In genomic region chr3:4751057-4752051, GRCh38 we compare ENCODE assay signal across 8 cellular contexts.
DNase-seq lines count a peak whose midpoint lies in the region; ATAC-seq and TF ChIP-seq lines count a peak whose summit lies in the region.

No MANE protein-coding gene starts in this region.

- H3K4me1 Mint-ChIP-seq in stimulated activated naive CD8-positive, alpha-beta T cell treated with anti-CD3 and anti-CD28 coated beads, Interleukin-15, Interleukin-2, amounts not matched to agents 100 ng/mL and 50 ng/mL, for 24 hours (ENCODE audit: low read depth), result peaks cover 60% of the 10 kb centered on the region
- H3K4me1 Mint-ChIP-seq in activated naive CD8-positive, alpha-beta T cell treated with anti-CD3 and anti-CD28 coated beads, Interleukin-2, amount 10 ng/mL, durations not matched to agents 7 days and 5 days, result peaks cover 59% of the 10 kb centered on the region

- peaks cover 61% of the 10 kb centered on the region for H3K36me3 Mint-ChIP-seq in stimulated activated naive CD8-positive, alpha-beta T cell treated with anti-CD3 and anti-CD28 coated beads, Interleukin-15, Interleukin-2, amounts not matched to agents 100 ng/mL and 50 ng/mL, for 24 hours (ENCODE audit: low read depth)
- H3K36me3 Mint-ChIP-seq in activated naive CD8-positive, alpha-beta T cell treated with anti-CD3 and anti-CD28 coated beads, Interleukin-2, amount 10 ng/mL, durations not matched to agents 7 days and 5 days, result peaks cover 75% of the 10 kb centered on the region

- H3K4me3 Mint-ChIP-seq in stimulated activated naive CD8-positive, alpha-beta T cell treated with anti-CD3 and anti-CD28 coated beads, Interleukin-15, Interleukin-2, amounts not matched to agents 100 ng/mL and 50 ng/mL, for 24 hours, result peak overlapping the region; percentile 0
- peak overlapping the region; percentile 2 for H3K4me3 Mint-ChIP-seq in activated naive CD8-positive, alpha-beta T cell treated with anti-CD3 and anti-CD28 coated beads, Interleukin-2, amount 10 ng/mL, durations not matched to agents 7 days and 5 days

- H3K27me3 Mint-ChIP-seq in stimulated activated naive CD8-positive, alpha-beta T cell treated with anti-CD3 and anti-CD28 coated beads, Interleukin-15, Interleukin-2, amounts not matched to agents 100 ng/mL and 50 ng/mL, for 24 hours, result no peaks in the 10 kb centered on the region
- no peaks in the 10 kb centered on the region for H3K27me3 Mint-ChIP-seq in activated naive CD8-positive, alpha-beta T cell treated with anti-CD3 and anti-CD28 coated beads, Interleukin-2, amount 10 ng/mL, durations not matched to agents 7 days and 5 days

- H3K9me3 Mint-ChIP-seq in stimulated activated naive CD8-positive, alpha-beta T cell treated with anti-CD3 and anti-CD28 coated beads, Interleukin-15, Interleukin-2, amounts not matched to agents 100 ng/mL and 50 ng/mL, for 24 hours, result no peaks in the 10 kb centered on the region
- peaks cover 6% of the 10 kb centered on the region for H3K9me3 Mint-ChIP-seq in activated naive CD8-positive, alpha-beta T cell treated with anti-CD3 and anti-CD28 coated beads, Interleukin-2, amount 10 ng/mL, durations not matched to agents 7 days and 5 days

- in situ Hi-C loops in G401 (cut with HindIII; ENCODE audit: low sequenced_read_pairs), result no loop called here

- no peaks in the 10 kb centered on the region for H3K27me3 ChIP-seq in right atrium auricular region

- DNase-seq in stimulated activated naive CD8-positive, alpha-beta T cell treated with anti-CD3 and anti-CD28 coated beads, Interleukin-15, Interleukin-2, amounts not matched to agents 100 U/mL and 50 U/mL, for 24 hours, result no peak
- no peak for DNase-seq in activated naive CD8-positive, alpha-beta T cell treated with anti-CD3 and anti-CD28 coated beads, Interleukin-2, amount 10 ng/mL, durations not matched to agents 7 days and 5 days
- DNase-seq in right atrium auricular region (ENCODE audit: low spot score) (no peak), occipital lobe (lab: John Stamatoyannopoulos, UW) (no peak), G401 (ENCODE audit: low spot score) (no peak)

- POLR2A ChIA-PET in activated naive CD8-positive, alpha-beta T cell treated with anti-CD3 and anti-CD28 coated beads, Interleukin-2, amount 10 ng/mL, durations not matched to agents 7 days and 5 days (lab: Charles Lee), result interaction anchor here (0.9 to 1.6 kb wide), 3 partner anchors 71 to 228 kb away, joined by 3 to 6 read pairs (median 4); partner anchors contain the start of gene BHLHE40

- no peaks in the 10 kb centered on the region for H3K36me3 ChIP-seq in right atrium auricular region

- H3K4me1 ChIP-seq in right atrium auricular region, result peaks cover 0 to 57% of the 10 kb centered on the region in 2 donors

- no peaks in the 10 kb centered on the region for H3K9me3 ChIP-seq in right atrium auricular region

- peak overlapping the region; percentile 32 for H3K27ac Mint-ChIP-seq in stimulated activated naive CD8-positive, alpha-beta T cell treated with anti-CD3 and anti-CD28 coated beads, Interleukin-15, Interleukin-2, amounts not matched to agents 100 ng/mL and 50 ng/mL, for 24 hours
- peak overlapping the region; percentile 69 for H3K27ac Mint-ChIP-seq in activated naive CD8-positive, alpha-beta T cell treated with anti-CD3 and anti-CD28 coated beads, Interleukin-2, amount 10 ng/mL, durations not matched to agents 7 days and 5 days

- H3K4me3 ChIP-seq in right atrium auricular region, result no peak overlapping the region
- H3K4me3 ChIP-seq in skin epidermis, result peak overlapping the region in 2 of 7 experiments; percentile 1 to 15

- H3K27ac ChIP-seq in right atrium auricular region (peak overlapping the region; percentile 82 to 84), skin epidermis (peak overlapping the region in 20 of 21 experiments; percentile 46 to 90 (median 80))

- TF ChIP-seq CTCF in right atrium auricular region (IDR thresholded peaks at IDR 0.05), result no peak

- no peak for ATAC-seq in stimulated activated naive CD8-positive, alpha-beta T cell treated with anti-CD3 and anti-CD28 coated beads, Interleukin-15, Interleukin-2, amounts not matched to agents 100 U/mL and 50 U/mL, for 24 hours
- ATAC-seq in activated naive CD8-positive, alpha-beta T cell treated with anti-CD3 and anti-CD28 coated beads, Interleukin-2, amount 10 ng/mL, durations not matched to agents 7 days and 5 days (ENCODE audit: low read depth), result no peak
- ATAC-seq in HG03039 (IDR thresholded peaks at IDR 0.05; ENCODE audit: unreplicated experiment), result no peak
